In genomic region chr11:128759597-128759996, GRCh38 we compare ENCODE assay signal across 12 cellular contexts.
A peak's percentile ranks its signal among the peaks of the same experiment; 100 is the strongest.
DNase-seq lines count a peak whose midpoint lies in the region; ATAC-seq, FAIRE-seq and TF ChIP-seq lines count a peak whose summit lies in the region.
"Had no signal": no experiment of that assay in that cellular context is flagged by ENCODE, and none has a peak within 500 bp of the region (broad histone marks: within the 10 kb centered on the region; RNA-seq: fewer than 3 reads in every experiment).

No MANE protein-coding gene starts in this region.

- no peaks in the 10 kb centered on the region for H3K27me3 ChIP-seq in SK-N-SH (ENCODE audit: insufficient read depth)
- H3K27me3 ChIP-seq in endothelial cell of umbilical vein (ENCODE audit: control insufficient read depth in 2 of 2, insufficient read depth in 2 of 2, low read length in 2 of 2), result no peaks in the 10 kb centered on the region
- no peaks in the 10 kb centered on the region for H3K27me3 ChIP-seq in skeletal muscle satellite cell (ENCODE audit: control insufficient read depth, insufficient read depth, low read length)
- H3K27me3 ChIP-seq in PC-3 (ENCODE audit: low read length), result no peaks in the 10 kb centered on the region
- H3K27me3 ChIP-seq: adrenal gland, SJCRH30, suprapubic skin had no signal

- TF ChIP-seq POLR2A in endothelial cell of umbilical vein (IDR thresholded peaks at IDR 0.05; ENCODE audit: low read depth, low read length), result peak; percentile 55

- H3K9ac ChIP-seq in SK-N-SH (peak overlapping the region; percentile 71), endothelial cell of umbilical vein (replicated peaks; ENCODE audit: extremely low read depth, insufficient read depth, low read length) (peak overlapping the region; percentile 19), skeletal muscle satellite cell (ENCODE audit: low read depth, low read length) (peak overlapping the region; percentile 53), PC-3 (ENCODE audit: low read length) (no peak overlapping the region)

- 16% methylated on average over 5 of the region's 5 CpGs for WGBS in SK-N-SH (ENCODE audit: low lambda C conversion rate)

- BruUV-seq in endothelial cell of umbilical vein (replicated peaks; lab: Mats Ljungman, UMichigan) (no TSS peak), PC-3 (replicated peaks; lab: Mats Ljungman, UMichigan) (no TSS peak)

- 0 out of 4 replicates have a peak, but pooled peaks of 1 of the 2 experiments have one; percentile 28 for TF ChIP-seq EP300 in SK-N-SH (IDR thresholded peaks at IDR 0.05; ENCODE audit: borderline replicate concordance in 1 of 2, low read depth in 1 of 2, low read length in 1 of 2)

- no peak for TF ChIP-seq RAD21 in SK-N-SH (IDR thresholded peaks at IDR 0.05; ENCODE audit: low read length)

- peak overlapping the region in 1 of 2 experiments; percentile 92; a peak in 2 of 4 replicates for H3K27ac ChIP-seq in SK-N-SH (ENCODE audit: low read depth in 2 of 2, low read length in 1 of 2)
- H3K27ac ChIP-seq in endothelial cell of umbilical vein (ENCODE audit: insufficient read depth, low read depth, low read length), result peak overlapping the region; percentile 48
- no peak overlapping the region for H3K27ac ChIP-seq in PC-3 (ENCODE audit: low read length)
- H3K27ac ChIP-seq: adrenal gland, SJCRH30, suprapubic skin had no signal

- DNase-seq in activated CD4-positive, alpha-beta T cell treated with anti-CD3 and anti-CD28 coated beads, Interleukin-2, amount 10 ng/mL, durations not matched to agents 7 days and 5 days, result no peak
- DNase-seq in activated CD4-positive, alpha-beta T cell treated with anti-CD3 and anti-CD28 coated beads, Interleukin-2, amount 50 U/mL, for 4 hours, result no peak
- DNase-seq in SK-N-SH (no peak), endothelial cell of umbilical vein (ENCODE audit: low read depth, low spot score) (no peak), PC-3 (no peak), NCI-H345 (lab: John Stamatoyannopoulos, UW) (no peak), NCI-H2171 treated with DMSO at 0.1 percent for 48 hours (lab: John Stamatoyannopoulos, UW) (no peak)
- DNase-seq: activated CD4-positive, alpha-beta T cell treated with anti-CD3 and anti-CD28 coated beads for 48 hours; adrenal gland; SJCRH30 had no signal

- no peak for ATAC-seq in PC-3

- H3K36me3 ChIP-seq in SK-N-SH (replicated peaks in 1 of 2; ENCODE audit: control insufficient read depth in 1 of 2, insufficient read depth in 2 of 2, low read length in 1 of 2) (no peaks in the 10 kb centered on the region), endothelial cell of umbilical vein (ENCODE audit: control insufficient read depth in 2 of 2, extremely low read depth in 1 of 2, insufficient read depth in 2 of 2, low read length in 2 of 2) (peaks cover 24 to 61% of the 10 kb centered on the region in 2 experiments), skeletal muscle satellite cell (ENCODE audit: insufficient read depth, low read length) (no peaks in the 10 kb centered on the region), PC-3 (ENCODE audit: low read depth, low read length) (no peaks in the 10 kb centered on the region)
- H3K36me3 ChIP-seq: SJCRH30 had no signal

- peak; percentile 55 for FAIRE-seq in endothelial cell of umbilical vein (lab: Jason Lieb, UNC)

- H3K4me3 ChIP-seq in SK-N-SH (ENCODE audit: low read depth in 2 of 2, low read length in 1 of 2) (no peak overlapping the region), endothelial cell of umbilical vein (replicated peaks in 1 of 3; ENCODE audit: insufficient read depth in 1 of 3, low read depth in 1 of 3, low read length in 3 of 3) (no peak overlapping the region), skeletal muscle satellite cell (ENCODE audit: low read length) (no peak overlapping the region), PC-3 (ENCODE audit: low read length) (no peak overlapping the region)
- H3K4me3 ChIP-seq: adrenal gland, SJCRH30, suprapubic skin had no signal

- H3K27ac Mint-ChIP-seq in activated CD4-positive, alpha-beta T cell treated with anti-CD3 and anti-CD28 coated beads, Interleukin-2, amount 10 ng/mL, durations not matched to agents 7 days and 5 days, result peak overlapping the region; percentile 48

- dilution Hi-C loops in endothelial cell of umbilical vein (cut with MboI; ENCODE audit: extremely low pct_ligation_motif_present, low sequenced_read_pairs), result no loop called here

- no peaks in the 10 kb centered on the region for H3K9me2 ChIP-seq in SK-N-SH
- no peaks in the 10 kb centered on the region for H3K9me2 ChIP-seq in PC-3 (replicated peaks; ENCODE audit: low read length)

- peaks cover 77% of the 10 kb centered on the region for H3K36me3 Mint-ChIP-seq in activated CD4-positive, alpha-beta T cell treated with anti-CD3 and anti-CD28 coated beads, Interleukin-2, amount 10 ng/mL, durations not matched to agents 7 days and 5 days (ENCODE audit: low read depth)

- no peaks in the 10 kb centered on the region for H3K27me3 Mint-ChIP-seq in activated CD4-positive, alpha-beta T cell treated with anti-CD3 and anti-CD28 coated beads, Interleukin-2, amount 10 ng/mL, durations not matched to agents 7 days and 5 days

- TF ChIP-seq CTCF in SK-N-SH (IDR thresholded peaks at IDR 0.05) (no peak), endothelial cell of umbilical vein (IDR thresholded peaks at IDR 0.05; ENCODE audit: extremely low read depth in 1 of 2, insufficient read depth in 1 of 2, low read depth in 1 of 2, low read length in 2 of 2) (no peak), PC-3 (conservative IDR thresholded peaks at IDR 0.05; ENCODE audit: low read depth, low read length) (no peak)

- H3K9me3 ChIP-seq in SK-N-SH (no peaks in the 10 kb centered on the region), endothelial cell of umbilical vein (replicated peaks; ENCODE audit: control insufficient read depth, insufficient read depth, low read length) (no peaks in the 10 kb centered on the region), skeletal muscle satellite cell (replicated peaks; ENCODE audit: low read length) (no peaks in the 10 kb centered on the region), PC-3 (ENCODE audit: low read length) (no peaks in the 10 kb centered on the region)
- H3K9me3 ChIP-seq: adrenal gland, SJCRH30, suprapubic skin had no signal

- POLR2A ChIA-PET in activated CD4-positive, alpha-beta T cell treated with anti-CD3 and anti-CD28 coated beads, Interleukin-2, amount 10 ng/mL, durations not matched to agents 7 days and 5 days (lab: Charles Lee), result no interaction called here
- POLR2A ChIA-PET in SK-N-SH (lab: Yijun Ruan, JAX), result no interaction called here
- POLR2A ChIA-PET in endothelial cell of umbilical vein (lab: Charles Lee), result no interaction called here
- POLR2A ChIA-PET in PC-3 (lab: Charles Lee; ENCODE audit: unreplicated experiment), result no interaction called here

- no peaks in the 10 kb centered on the region for H3K9me1 ChIP-seq in endothelial cell of umbilical vein (replicated peaks; ENCODE audit: control insufficient read depth, extremely low read depth, insufficient read depth, low read length)

- intact Hi-C loops in endothelial cell of umbilical vein (cut with micrococcal nuclease) (loop anchor here (5.0 to 10.0 kb wide), 2 partner anchors 237 to 465 kb away; no protein-coding TSS in a partner anchor), PC-3 (cut with micrococcal nuclease) (no loop called here)

- peak overlapping the region; percentile 40 for H3K4me2 ChIP-seq in SK-N-SH
- no peak overlapping the region for H3K4me2 ChIP-seq in endothelial cell of umbilical vein (ENCODE audit: insufficient read depth, low read length)
- H3K4me2 ChIP-seq in skeletal muscle satellite cell (ENCODE audit: low read length), result no peak overlapping the region
- H3K4me2 ChIP-seq in PC-3 (ENCODE audit: low read length), result no peak overlapping the region

- H3K79me2 ChIP-seq in SK-N-SH (ENCODE audit: insufficient read depth) (peaks cover 14% of the 10 kb centered on the region; the same call in 1 of the 2 replicates), endothelial cell of umbilical vein (ENCODE audit: control insufficient read depth, insufficient read depth, low read length) (peaks cover 57% of the 10 kb centered on the region), PC-3 (ENCODE audit: low read length) (no peaks in the 10 kb centered on the region)

- H2AFZ ChIP-seq in SK-N-SH (ENCODE audit: low read depth) (0 out of 2 replicates have a peak overlapping the region, but pooled peaks have one; percentile 2), endothelial cell of umbilical vein (ENCODE audit: low read depth, low read length) (no peak overlapping the region), PC-3 (ENCODE audit: low read length) (no peak overlapping the region)

- peaks cover 62% of the 10 kb centered on the region for H3K4me1 Mint-ChIP-seq in activated CD4-positive, alpha-beta T cell treated with anti-CD3 and anti-CD28 coated beads, Interleukin-2, amount 10 ng/mL, durations not matched to agents 7 days and 5 days

- no peaks in the 10 kb centered on the region for H3K9me3 Mint-ChIP-seq in activated CD4-positive, alpha-beta T cell treated with anti-CD3 and anti-CD28 coated beads, Interleukin-2, amount 10 ng/mL, durations not matched to agents 7 days and 5 days

- H4K20me1 ChIP-seq in SK-N-SH (ENCODE audit: insufficient read depth), result no peaks in the 10 kb centered on the region
- H4K20me1 ChIP-seq in endothelial cell of umbilical vein (replicated peaks; ENCODE audit: control insufficient read depth, extremely low read depth, insufficient read depth, low read length), result no peaks in the 10 kb centered on the region
- no peaks in the 10 kb centered on the region for H4K20me1 ChIP-seq in PC-3 (ENCODE audit: low read length)

- H3K4me1 ChIP-seq in SK-N-SH (ENCODE audit: control insufficient read depth in 1 of 2, insufficient read depth in 2 of 2, low read depth in 1 of 2, low read length in 1 of 2) (peaks cover 0 to 19% of the 10 kb centered on the region in 2 experiments; a peak in 3 of 4 replicates), endothelial cell of umbilical vein (ENCODE audit: control insufficient read depth, extremely low read depth, insufficient read depth, low read length) (peaks cover 19% of the 10 kb centered on the region), skeletal muscle satellite cell (ENCODE audit: control insufficient read depth, insufficient read depth, low read length) (peaks cover 12% of the 10 kb centered on the region), PC-3 (ENCODE audit: insufficient read depth, low read length) (no peaks in the 10 kb centered on the region)
- H3K4me1 ChIP-seq: adrenal gland, suprapubic skin had no signal

- no peak overlapping the region for H3K4me3 Mint-ChIP-seq in activated CD4-positive, alpha-beta T cell treated with anti-CD3 and anti-CD28 coated beads, Interleukin-2, amount 10 ng/mL, durations not matched to agents 7 days and 5 days

- H3F3A ChIP-seq in SK-N-SH (replicated peaks; ENCODE audit: insufficient read depth), result peaks cover 21% of the 10 kb centered on the region
- H3F3A ChIP-seq in PC-3 (ENCODE audit: low read length, unreplicated experiment), result no peaks in the 10 kb centered on the region

- CTCF ChIA-PET in activated CD4-positive, alpha-beta T cell treated with anti-CD3 and anti-CD28 coated beads, Interleukin-2, amount 10 ng/mL, durations not matched to agents 7 days and 5 days (lab: Charles Lee), result interaction anchor here (1.1 kb wide), 1 partner anchor 10 kb away, joined by 3 read pairs; no protein-coding TSS in a partner anchor
- CTCF ChIA-PET in SK-N-SH (lab: Yijun Ruan, JAX), result interaction anchor here (0.9 kb wide), 1 partner anchor 17 kb away, joined by 3 read pairs; no protein-coding TSS in a partner anchor
- CTCF ChIA-PET in endothelial cell of umbilical vein (lab: Charles Lee), result interaction anchor here (0.9 to 2.6 kb wide), 2 partner anchors 128 to 602 kb away, joined by 3 to 7 read pairs; no protein-coding TSS in a partner anchor
- CTCF ChIA-PET in PC-3 (lab: Charles Lee), result no interaction called here
